8 cellular contexts compared by ENCODE assay signal in genomic region chr11:83157755-83158473, GRCh38. TPM values are rescaled to one million over a fixed set of nuclear protein-coding genes. Genes with fewer than 3 reads are reported as not detected.
DNase-seq lines count a peak whose midpoint lies in the region; TF ChIP-seq lines count a peak whose summit lies in the region.

No MANE protein-coding gene starts in this region.

- H4K20me1 ChIP-seq in osteoblast (ENCODE audit: insufficient read depth, low read length): peaks cover 37% of the 10 kb centered on the region

- H3K4me1 ChIP-seq in HUES6 (ENCODE audit: control insufficient read depth, insufficient read depth, low read length): no peaks in the 10 kb centered on the region; the same call in 1 of the 2 replicates
- peaks cover 13% of the 10 kb centered on the region for H3K4me1 ChIP-seq in SJSA1 (replicated peaks)
- peaks cover 21% of the 10 kb centered on the region for H3K4me1 ChIP-seq in osteoblast (ENCODE audit: insufficient read depth, low read length)

- peaks cover 60% of the 10 kb centered on the region for H3K79me2 ChIP-seq in osteoblast (ENCODE audit: insufficient read depth, low read length)

- no peak for TF ChIP-seq CTCF in glutamatergic neuron (IDR thresholded peaks at IDR 0.05; ENCODE audit: partially characterized antibody, unreplicated experiment)
- TF ChIP-seq CTCF in osteoblast (IDR thresholded peaks at IDR 0.05; ENCODE audit: extremely low read depth, low read depth, low read length): no peak

- H3K9ac ChIP-seq in HUES6 (ENCODE audit: low read length): peak overlapping the region; percentile 97

- H2AFZ ChIP-seq in osteoblast (ENCODE audit: low read length): peak overlapping the region; percentile 26

- H3K27me3 ChIP-seq in HUES6 (ENCODE audit: control insufficient read depth, insufficient read depth, low read length): no peaks in the 10 kb centered on the region
- H3K27me3 ChIP-seq in SJSA1 (replicated peaks): no peaks in the 10 kb centered on the region
- no peaks in the 10 kb centered on the region for H3K27me3 ChIP-seq in osteoblast (ENCODE audit: insufficient read depth, low read length)

- H3K27ac Mint-ChIP-seq in activated naive CD4-positive, alpha-beta T cell treated with anti-CD3 and anti-CD28 coated beads, Interleukin-2, amount 50 U/mL, for 24 hours: peak overlapping the region; percentile 98
- H3K27ac Mint-ChIP-seq in glutamatergic neuron (ENCODE audit: unreplicated experiment): peak overlapping the region; percentile 99

- H3K4me2 ChIP-seq in osteoblast (ENCODE audit: insufficient read depth, low read length): peak overlapping the region; percentile 90

- DNase-seq in CMK (ENCODE audit: low read depth): peak; percentile 81
- peak; percentile 45 to 53 for DNase-seq in SJSA1 (ENCODE audit: low read depth in 1 of 2, low spot score in 2 of 2)
- DNase-seq in glutamatergic neuron: peak; percentile 52
- DNase-seq in osteoblast (ENCODE audit: insufficient read length, low spot score, missing footprints): no peak
- peak; percentile 71 for DNase-seq in ureter (ENCODE audit: low spot score)
- no peak for DNase-seq in NCI-H1048 (lab: John Stamatoyannopoulos, UW)

- H3K27ac ChIP-seq in HUES6 (ENCODE audit: low read depth, low read length): peak overlapping the region; percentile 95
- peak overlapping the region; percentile 94 for H3K27ac ChIP-seq in SJSA1
- H3K27ac ChIP-seq in osteoblast (ENCODE audit: low read depth, low read length): peak overlapping the region; percentile 96

- H3K4me3 Mint-ChIP-seq in activated naive CD4-positive, alpha-beta T cell treated with anti-CD3 and anti-CD28 coated beads, Interleukin-2, amount 50 U/mL, for 24 hours: peak overlapping the region; percentile 99
- H3K4me3 Mint-ChIP-seq in glutamatergic neuron (ENCODE audit: unreplicated experiment): peak overlapping the region; percentile 99

- no peaks in the 10 kb centered on the region for H3K9me3 Mint-ChIP-seq in activated naive CD4-positive, alpha-beta T cell treated with anti-CD3 and anti-CD28 coated beads, Interleukin-2, amount 50 U/mL, for 24 hours
- peaks cover 3% of the 10 kb centered on the region for H3K9me3 Mint-ChIP-seq in glutamatergic neuron (ENCODE audit: unreplicated experiment)

- H3K4me3 ChIP-seq in HUES6 (ENCODE audit: low read depth, low read length) (peak overlapping the region; percentile 98), SJSA1 (peak overlapping the region; percentile 70), osteoblast (ENCODE audit: insufficient read depth, low read length) (peak overlapping the region; percentile 94)

- H3K9me3 ChIP-seq in HUES6 (ENCODE audit: control insufficient read depth, insufficient read depth, low read depth, low read length) (no peaks in the 10 kb centered on the region), SJSA1 (replicated peaks) (no peaks in the 10 kb centered on the region), osteoblast (ENCODE audit: low read depth, low read length) (no peaks in the 10 kb centered on the region)

- H3K4me1 Mint-ChIP-seq in activated naive CD4-positive, alpha-beta T cell treated with anti-CD3 and anti-CD28 coated beads, Interleukin-2, amount 50 U/mL, for 24 hours: peaks cover 42% of the 10 kb centered on the region
- H3K4me1 Mint-ChIP-seq in glutamatergic neuron (ENCODE audit: low read depth, unreplicated experiment): peaks cover 15% of the 10 kb centered on the region

- no peaks in the 10 kb centered on the region for H3K27me3 Mint-ChIP-seq in activated naive CD4-positive, alpha-beta T cell treated with anti-CD3 and anti-CD28 coated beads, Interleukin-2, amount 50 U/mL, for 24 hours
- H3K27me3 Mint-ChIP-seq in glutamatergic neuron (ENCODE audit: unreplicated experiment): peaks cover 3% of the 10 kb centered on the region

- H3K36me3 ChIP-seq in HUES6 (ENCODE audit: control insufficient read depth, insufficient read depth, low read length) (peaks cover 33% of the 10 kb centered on the region), SJSA1 (peaks cover 35% of the 10 kb centered on the region), osteoblast (ENCODE audit: insufficient read depth, low read length) (no peaks in the 10 kb centered on the region)

- peaks cover 25% of the 10 kb centered on the region for H3K36me3 Mint-ChIP-seq in activated naive CD4-positive, alpha-beta T cell treated with anti-CD3 and anti-CD28 coated beads, Interleukin-2, amount 50 U/mL, for 24 hours
- H3K36me3 Mint-ChIP-seq in glutamatergic neuron (ENCODE audit: unreplicated experiment): no peaks in the 10 kb centered on the region

RNA-seq across cellular contexts. Expression of gene PCF11, which starts 1.0 kb away (rescaled TPM):
- total RNA-seq in SJSA1 (2014; rRNA removed; shearing (Covaris generic)): 25.2 and 32.2 TPM in 2 replicates
- total RNA-seq in glutamatergic neuron (ENCODE audit: unreplicated experiment) (46.7 TPM), osteoblast (38.4 and 43.0 TPM in 2 replicates), ureter (106 TPM)

RNA-seq across cellular contexts. Expression of gene ANKRD42, which starts 35.6 kb away (rescaled TPM):
- total RNA-seq in SJSA1 (2014; rRNA removed; shearing (Covaris generic)): 1.3 and 3.5 TPM in 2 replicates
- total RNA-seq in glutamatergic neuron (ENCODE audit: unreplicated experiment): 2.2 TPM
- total RNA-seq in osteoblast: 10.3 and 10.5 TPM in 2 replicates
- 13.0 TPM for total RNA-seq in ureter

Comparison
In these comparisons a context has a peak if more than half of its experiments do, and no peak if none do; other contexts are left out.
1. DNase-seq: peak in CMK (single experiment), SJSA1 (2 of 2), glutamatergic neuron (single experiment) and ureter (single experiment); none in osteoblast (single experiment) and NCI-H1048 (single experiment).
2. Peak in every context shown above with its lines, with median percentiles within 50 percentile points of each other: H3K27ac ChIP-seq and H3K4me3 ChIP-seq.